ENCODE assay signal across 9 cellular contexts in genomic region chr9:89564257-89564878, GRCh38. TPM values are rescaled to one million over a fixed set of nuclear protein-coding genes. Genes with fewer than 3 reads are reported as not detected.
DNase-seq lines count a peak whose midpoint lies in the region; ATAC-seq, FAIRE-seq and TF ChIP-seq lines count a peak whose summit lies in the region.
"Had no signal": no experiment of that assay in that cellular context is flagged by ENCODE, and none has a peak within 500 bp of the region (broad histone marks: within the 10 kb centered on the region; RNA-seq: fewer than 3 reads in every experiment).

No MANE protein-coding gene starts in this region.

- DNase-seq in bronchial epithelial cell (ENCODE audit: low read depth): no peak
- no peak for DNase-seq in stimulated activated naive B cell treated with anti-CD40 and anti-IgM and Interleukin-4, amounts not matched to agents 10 μg/mL and 1 μg/mL and 100 μg/mL, for 72 hours
- no peak for DNase-seq in KG1 (lab: John Stamatoyannopoulos, UW)
- DNase-seq in AG08395 (ENCODE audit: low spot score): no peak

- no peaks in the 10 kb centered on the region for H3K27me3 ChIP-seq in bronchial epithelial cell (ENCODE audit: control insufficient read depth, insufficient read depth, low read length)

- FAIRE-seq in bronchial epithelial cell (lab: Jason Lieb, UNC): no peak

- H3K4me3 Mint-ChIP-seq in stimulated activated naive B cell treated with anti-CD40 and anti-IgM and Interleukin-4, amounts not matched to agents 10 μg/mL and 1 μg/mL and 100 μg/mL, for 72 hours: no peak overlapping the region

- ATAC-seq in GM19351 (IDR thresholded peaks at IDR 0.05; ENCODE audit: unreplicated experiment) (peak; percentile 97), GM19397 (IDR thresholded peaks at IDR 0.05; ENCODE audit: unreplicated experiment) (no peak)
- peak; percentile 48 to 69 for ATAC-seq in stimulated activated naive B cell treated with anti-CD40 and anti-IgM and Interleukin-4, amounts not matched to agents 10 μg/mL and 1 μg/mL and 100 μg/mL, for 72 hours (replicated peaks)

- H3K27ac Mint-ChIP-seq in stimulated activated naive B cell treated with anti-CD40 and anti-IgM and Interleukin-4, amounts not matched to agents 10 μg/mL and 1 μg/mL and 100 μg/mL, for 72 hours: no peak overlapping the region

- peaks cover 6 to 24% of the 10 kb centered on the region in 2 donors for H3K27me3 Mint-ChIP-seq in stimulated activated naive B cell treated with anti-CD40 and anti-IgM and Interleukin-4, amounts not matched to agents 10 μg/mL and 1 μg/mL and 100 μg/mL, for 72 hours

- H3K27ac ChIP-seq in C4-2B: no peak overlapping the region
- H3K27ac ChIP-seq: parathyroid adenoma had no signal

- peaks cover 5 to 7% of the 10 kb centered on the region in 2 donors for H3K9me3 Mint-ChIP-seq in stimulated activated naive B cell treated with anti-CD40 and anti-IgM and Interleukin-4, amounts not matched to agents 10 μg/mL and 1 μg/mL and 100 μg/mL, for 72 hours

- no peak overlapping the region for H3K4me3 ChIP-seq in bronchial epithelial cell (ENCODE audit: low read depth, low read length)

- H3K4me1 Mint-ChIP-seq in stimulated activated naive B cell treated with anti-CD40 and anti-IgM and Interleukin-4, amounts not matched to agents 10 μg/mL and 1 μg/mL and 100 μg/mL, for 72 hours: peaks cover 12 to 25% of the 10 kb centered on the region in 2 donors

- peaks cover 0 to 3% of the 10 kb centered on the region in 2 donors for H3K36me3 Mint-ChIP-seq in stimulated activated naive B cell treated with anti-CD40 and anti-IgM and Interleukin-4, amounts not matched to agents 10 μg/mL and 1 μg/mL and 100 μg/mL, for 72 hours

- peak; percentile 64 for TF ChIP-seq CTCF in C4-2B (conservative IDR thresholded peaks at IDR 0.05)
- TF ChIP-seq CTCF in LNCAP (IDR thresholded peaks at IDR 0.05): peak; percentile 45; the same call in 1 of the 2 replicates
- peak; percentile 16 for TF ChIP-seq CTCF in bronchial epithelial cell (IDR thresholded peaks at IDR 0.05; ENCODE audit: insufficient read depth, low read length, severe bottlenecking)

- H3K36me3 ChIP-seq in bronchial epithelial cell (ENCODE audit: control insufficient read depth, insufficient read depth, low read length): no peaks in the 10 kb centered on the region

RNA-seq across cellular contexts. Expression of gene GADD45G, which starts 40.4 kb away (rescaled TPM):
- total RNA-seq in bronchial epithelial cell: under 0.01 and 1.0 TPM in 2 replicates
